Comparison of ENCODE assay signal across 1 cellular context in the genomic region with DNA sequence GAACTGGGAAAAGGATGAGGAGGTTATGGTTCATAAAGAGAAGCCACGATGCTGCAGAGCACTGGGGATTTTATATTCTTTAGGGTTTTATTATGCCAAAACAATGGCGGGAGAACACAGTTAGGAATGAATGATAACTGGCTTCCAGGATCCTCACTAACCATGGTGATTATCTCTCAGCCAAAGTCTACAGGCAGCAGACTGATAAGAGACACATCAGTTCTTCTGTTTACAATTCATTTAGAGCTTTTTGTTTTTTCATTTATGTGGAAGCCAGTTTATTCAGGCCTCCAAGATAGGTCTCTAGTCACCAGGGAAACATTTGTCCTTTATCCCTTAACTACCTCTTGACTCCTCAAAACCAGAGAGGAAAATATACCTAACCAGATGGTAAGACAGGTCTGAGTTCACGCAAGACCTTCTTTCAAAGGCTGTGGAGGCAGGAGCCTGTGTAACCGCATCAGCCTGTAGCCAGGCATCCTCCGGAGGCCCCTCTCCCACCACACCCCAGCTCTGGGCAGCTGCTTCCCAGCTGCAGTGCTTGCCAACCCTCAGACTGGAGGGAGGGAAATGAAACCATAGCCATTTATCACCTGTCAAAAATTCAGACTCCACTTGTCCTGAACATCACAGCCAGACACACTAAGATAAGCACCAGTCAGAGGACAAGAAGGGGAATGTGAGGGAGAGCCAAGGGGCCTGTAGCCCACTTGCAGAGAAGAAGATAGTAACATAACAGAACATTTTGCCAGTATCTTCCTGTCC.
A peak's percentile ranks its signal among the peaks of the same experiment; 100 is the strongest.
TF ChIP-seq lines count a peak whose summit lies in the region.

No MANE protein-coding gene starts in this region.

TF ChIP-seq in K562, 482 proteins besides CTCF, POLR2A, EP300 and RAD21 (continued from another document and continues in another):
- TF ChIP-seq ZNF384 (IDR thresholded peaks at IDR 0.05; ENCODE audit: low read depth, low read length): 0 out of 2 replicates have a peak, but pooled peaks have one; percentile 9
- TF ChIP-seq ZNF77 (CRISPR knock-in tag; IDR thresholded peaks at IDR 0.05): no peak
- no peak for TF ChIP-seq PYGO2 (tag; IDR thresholded peaks at IDR 0.05)
- no peak for TF ChIP-seq CHD4 (IDR thresholded peaks at IDR 0.05; ENCODE audit: insufficient read depth, insufficient replicate concordance, low read depth, low read length, poor library complexity, severe bottlenecking)
- no peak for TF ChIP-seq ZNF143 (CRISPR knock-in tag; IDR thresholded peaks at IDR 0.05)
- peak; percentile 31; the same call in 1 of the 2 replicates for TF ChIP-seq HES1 (IDR thresholded peaks at IDR 0.05; ENCODE audit: low read depth)
- no peak for TF ChIP-seq JUNB (CRISPR knock-in tag; conservative IDR thresholded peaks at IDR 0.05)
- TF ChIP-seq ETV5 (CRISPR knock-in tag; IDR thresholded peaks at IDR 0.05; ENCODE audit: low read depth): no peak
- no peak for TF ChIP-seq TAF9B (IDR thresholded peaks at IDR 0.05; ENCODE audit: partially characterized antibody)
- no peak for TF ChIP-seq NFYB (IDR thresholded peaks at IDR 0.05; ENCODE audit: extremely low read depth, insufficient read length)
- no peak for TF ChIP-seq NUFIP1 (IDR thresholded peaks at IDR 0.05; ENCODE audit: partially characterized antibody)
- TF ChIP-seq ELF4 (CRISPR knock-in tag; IDR thresholded peaks at IDR 0.05): no peak
- TF ChIP-seq MTF1 (CRISPR knock-in tag; IDR thresholded peaks at IDR 0.05; ENCODE audit: borderline replicate concordance): no peak
- TF ChIP-seq SIRT6 (IDR thresholded peaks at IDR 0.05; ENCODE audit: low read depth, low read length): no peak
- no peak for TF ChIP-seq BACH1 (tag; IDR thresholded peaks at IDR 0.05)
- no peak for TF ChIP-seq IRF2 (CRISPR knock-in tag; IDR thresholded peaks at IDR 0.05)
- TF ChIP-seq PKNOX1 (IDR thresholded peaks at IDR 0.05): peak; percentile 85
- TF ChIP-seq ZNF589 (CRISPR knock-in tag; IDR thresholded peaks at IDR 0.05; ENCODE audit: low read depth): no peak
- TF ChIP-seq ZBTB7A (IDR thresholded peaks at IDR 0.05; ENCODE audit: borderline replicate concordance, control insufficient read depth, low read depth, low read length): peak; percentile 39; the same call in 1 of the 2 replicates
- peak; percentile 98 for TF ChIP-seq MEIS2 (IDR thresholded peaks at IDR 0.05; ENCODE audit: partially characterized antibody)
- TF ChIP-seq PREB (CRISPR knock-in tag; IDR thresholded peaks at IDR 0.05): no peak
- TF ChIP-seq FOXJ3 (CRISPR knock-in tag; IDR thresholded peaks at IDR 0.05): no peak
- no peak for TF ChIP-seq ZSCAN29 (IDR thresholded peaks at IDR 0.05)
- no peak for TF ChIP-seq RBFOX2 (IDR thresholded peaks at IDR 0.05; ENCODE audit: low read depth, low read length)
- TF ChIP-seq SLC30A9 (CRISPR knock-in tag; IDR thresholded peaks at IDR 0.05): no peak
- TF ChIP-seq IFI16 (CRISPR knock-in tag; IDR thresholded peaks at IDR 0.05): no peak
- no peak for TF ChIP-seq TBP (optimal IDR thresholded peaks at IDR 0.05; ENCODE audit: low read depth, low read length)
- no peak for TF ChIP-seq EHMT2 (IDR thresholded peaks at IDR 0.05)
- TF ChIP-seq CUX1 (CRISPR knock-in tag; IDR thresholded peaks at IDR 0.05): no peak
- TF ChIP-seq ETV1 (tag; conservative IDR thresholded peaks at IDR 0.05; ENCODE audit: low read depth): no peak
- TF ChIP-seq, protein P1, sequence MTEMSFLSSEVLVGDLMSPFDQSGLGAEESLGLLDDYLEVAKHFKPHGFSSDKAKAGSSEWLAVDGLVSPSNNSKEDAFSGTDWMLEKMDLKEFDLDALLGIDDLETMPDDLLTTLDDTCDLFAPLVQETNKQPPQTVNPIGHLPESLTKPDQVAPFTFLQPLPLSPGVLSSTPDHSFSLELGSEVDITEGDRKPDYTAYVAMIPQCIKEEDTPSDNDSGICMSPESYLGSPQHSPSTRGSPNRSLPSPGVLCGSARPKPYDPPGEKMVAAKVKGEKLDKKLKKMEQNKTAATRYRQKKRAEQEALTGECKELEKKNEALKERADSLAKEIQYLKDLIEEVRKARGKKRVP (CRISPR knock-in tag; IDR thresholded peaks at IDR 0.05): no peak
- no peak for TF ChIP-seq ZNF23 (CRISPR knock-in tag; IDR thresholded peaks at IDR 0.05)
- no peak for TF ChIP-seq ZKSCAN8 (CRISPR knock-in tag; IDR thresholded peaks at IDR 0.05)
- TF ChIP-seq ZNF280A (IDR thresholded peaks at IDR 0.05; ENCODE audit: low read depth, partially characterized antibody): no peak
- TF ChIP-seq, protein P2, sequence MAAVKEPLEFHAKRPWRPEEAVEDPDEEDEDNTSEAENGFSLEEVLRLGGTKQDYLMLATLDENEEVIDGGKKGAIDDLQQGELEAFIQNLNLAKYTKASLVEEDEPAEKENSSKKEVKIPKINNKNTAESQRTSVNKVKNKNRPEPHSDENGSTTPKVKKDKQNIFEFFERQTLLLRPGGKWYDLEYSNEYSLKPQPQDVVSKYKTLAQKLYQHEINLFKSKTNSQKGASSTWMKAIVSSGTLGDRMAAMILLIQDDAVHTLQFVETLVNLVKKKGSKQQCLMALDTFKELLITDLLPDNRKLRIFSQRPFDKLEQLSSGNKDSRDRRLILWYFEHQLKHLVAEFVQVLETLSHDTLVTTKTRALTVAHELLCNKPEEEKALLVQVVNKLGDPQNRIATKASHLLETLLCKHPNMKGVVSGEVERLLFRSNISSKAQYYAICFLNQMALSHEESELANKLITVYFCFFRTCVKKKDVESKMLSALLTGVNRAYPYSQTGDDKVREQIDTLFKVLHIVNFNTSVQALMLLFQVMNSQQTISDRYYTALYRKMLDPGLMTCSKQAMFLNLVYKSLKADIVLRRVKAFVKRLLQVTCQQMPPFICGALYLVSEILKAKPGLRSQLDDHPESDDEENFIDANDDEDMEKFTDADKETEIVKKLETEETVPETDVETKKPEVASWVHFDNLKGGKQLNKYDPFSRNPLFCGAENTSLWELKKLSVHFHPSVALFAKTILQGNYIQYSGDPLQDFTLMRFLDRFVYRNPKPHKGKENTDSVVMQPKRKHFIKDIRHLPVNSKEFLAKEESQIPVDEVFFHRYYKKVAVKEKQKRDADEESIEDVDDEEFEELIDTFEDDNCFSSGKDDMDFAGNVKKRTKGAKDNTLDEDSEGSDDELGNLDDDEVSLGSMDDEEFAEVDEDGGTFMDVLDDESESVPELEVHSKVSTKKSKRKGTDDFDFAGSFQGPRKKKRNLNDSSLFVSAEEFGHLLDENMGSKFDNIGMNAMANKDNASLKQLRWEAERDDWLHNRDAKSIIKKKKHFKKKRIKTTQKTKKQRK (IDR thresholded peaks at IDR 0.05; ENCODE audit: borderline replicate concordance, low read depth, low read length): no peak
- TF ChIP-seq CCAR2 (IDR thresholded peaks at IDR 0.05; ENCODE audit: low read depth, low read length): no peak
- TF ChIP-seq PCBP1 (IDR thresholded peaks at IDR 0.05; ENCODE audit: low read depth, low read length, poor library complexity, severe bottlenecking): no peak
- TF ChIP-seq CHD2 (IDR thresholded peaks at IDR 0.05; ENCODE audit: low read depth, low read length): no peak
- no peak for TF ChIP-seq CAMTA2 (CRISPR knock-in tag; conservative IDR thresholded peaks at IDR 0.05)
- TF ChIP-seq NFATC3 (IDR thresholded peaks at IDR 0.05): no peak
- peak; percentile 54; the same call in 1 of the 2 replicates for TF ChIP-seq TFAP4 (CRISPR knock-in tag; IDR thresholded peaks at IDR 0.05; ENCODE audit: borderline replicate concordance)
- TF ChIP-seq KDM2B (CRISPR knock-in tag; IDR thresholded peaks at IDR 0.05): no peak
- no peak for TF ChIP-seq CREB1 (IDR thresholded peaks at IDR 0.05)
- no peak for TF ChIP-seq CREB1 (CRISPR knock-in tag; IDR thresholded peaks at IDR 0.05)
- TF ChIP-seq, protein P3, sequence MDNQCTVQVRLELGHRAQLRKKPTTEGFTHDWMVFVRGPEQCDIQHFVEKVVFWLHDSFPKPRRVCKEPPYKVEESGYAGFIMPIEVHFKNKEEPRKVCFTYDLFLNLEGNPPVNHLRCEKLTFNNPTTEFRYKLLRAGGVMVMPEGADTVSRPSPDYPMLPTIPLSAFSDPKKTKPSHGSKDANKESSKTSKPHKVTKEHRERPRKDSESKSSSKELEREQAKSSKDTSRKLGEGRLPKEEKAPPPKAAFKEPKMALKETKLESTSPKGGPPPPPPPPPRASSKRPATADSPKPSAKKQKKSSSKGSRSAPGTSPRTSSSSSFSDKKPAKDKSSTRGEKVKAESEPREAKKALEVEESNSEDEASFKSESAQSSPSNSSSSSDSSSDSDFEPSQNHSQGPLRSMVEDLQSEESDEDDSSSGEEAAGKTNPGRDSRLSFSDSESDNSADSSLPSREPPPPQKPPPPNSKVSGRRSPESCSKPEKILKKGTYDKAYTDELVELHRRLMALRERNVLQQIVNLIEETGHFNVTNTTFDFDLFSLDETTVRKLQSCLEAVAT (IDR thresholded peaks at IDR 0.05): no peak
- no peak for TF ChIP-seq ZNF140 (CRISPR knock-in tag; IDR thresholded peaks at IDR 0.05)
- no peak for TF ChIP-seq SPI1 (IDR thresholded peaks at IDR 0.05; ENCODE audit: borderline replicate concordance, low read depth, low read length)
- TF ChIP-seq PHF21A (IDR thresholded peaks at IDR 0.05; ENCODE audit: borderline replicate concordance, low read depth): no peak
- TF ChIP-seq ZNF133 (CRISPR knock-in tag; IDR thresholded peaks at IDR 0.05): no peak
- no peak for TF ChIP-seq EP400 (IDR thresholded peaks at IDR 0.05)
- no peak for TF ChIP-seq RBM15 (IDR thresholded peaks at IDR 0.05; ENCODE audit: insufficient read depth, low read length)
- no peak for TF ChIP-seq THRAP3 (IDR thresholded peaks at IDR 0.05; ENCODE audit: borderline replicate concordance)
